ENCODE assay signal across 9 cellular contexts in genomic region chr21:41360072-41360821, GRCh38. TPM values are rescaled to one million over a fixed set of nuclear protein-coding genes. Genes with fewer than 3 reads are reported as not detected.
DNase-seq lines count a peak whose midpoint lies in the region; ATAC-seq and TF ChIP-seq lines count a peak whose summit lies in the region.
"Had no signal": no experiment of that assay in that cellular context is flagged by ENCODE, and none has a peak within 500 bp of the region (broad histone marks: within the 10 kb centered on the region; RNA-seq: fewer than 3 reads in every experiment).

No MANE protein-coding gene starts in this region.

- WGBS in right lobe of liver (ENCODE audit: insufficient coverage, low coverage, low lambda C conversion rate, missing lambda C conversion rate): 75% methylated on average over 4 of the region's 22 CpGs

- TF ChIP-seq POLR2A in right lobe of liver (IDR thresholded peaks at IDR 0.05): no peak

- no peak overlapping the region for H3K27ac ChIP-seq in 22Rv1
- H3K27ac ChIP-seq in right lobe of liver: no peak overlapping the region

- H3K9me3 Mint-ChIP-seq in activated T-helper 2 cell treated with anti-CD3 and anti-CD28 coated beads, Interferon-gamma antibody, Interleukin-2, Interleukin-4, amounts not matched to agents 10 μg/mL and 5 μg/mL and 100 μg/mL, durations not matched to agents 14 hours and 24 hours and 36 hours: no peaks in the 10 kb centered on the region
- H3K9me3 Mint-ChIP-seq: mesothelial cell of epicardium had no signal

- peaks cover 13% of the 10 kb centered on the region for H3K27me3 Mint-ChIP-seq in activated T-helper 2 cell treated with anti-CD3 and anti-CD28 coated beads, Interferon-gamma antibody, Interleukin-2, Interleukin-4, amounts not matched to agents 10 μg/mL and 5 μg/mL and 100 μg/mL, durations not matched to agents 14 hours and 24 hours and 36 hours (ENCODE audit: low read depth)

- no peaks in the 10 kb centered on the region for H3K27me3 ChIP-seq in right lobe of liver

- peak; percentile 81 for TF ChIP-seq CTCF in 22Rv1 (IDR thresholded peaks at IDR 0.05)
- peak in 2 of 4 donors; percentile 5 to 20 for TF ChIP-seq CTCF in right lobe of liver (IDR thresholded peaks at IDR 0.05)
- no peak for TF ChIP-seq CTCF in GM13977 (IDR thresholded peaks at IDR 0.05; ENCODE audit: extremely low read depth, insufficient read depth, missing control alignments)

- intact Hi-C loops in right lobe of liver (cut with DNase I): no loop called here
- intact Hi-C loops in activated T-helper 2 cell treated with anti-CD3 and anti-CD28 coated beads, Interferon-gamma antibody, Interleukin-2, Interleukin-4, amounts not matched to agents 10 μg/mL and 5 μg/mL and 100 μg/mL, durations not matched to agents 14 hours and 24 hours and 36 hours (cut with micrococcal nuclease): loop anchor here (5.0 kb wide), 1 partner anchor 642 kb away; no protein-coding TSS in a partner anchor

- in situ Hi-C loops in GM13977 (cut with MboI; ENCODE audit: low pct_unique_long_range_greater_than_20kb, low sequenced_read_pairs, unreplicated experiment): no loop called here

- H3K4me1 ChIP-seq in right lobe of liver: no peaks in the 10 kb centered on the region

- H3K36me3 Mint-ChIP-seq in activated T-helper 2 cell treated with anti-CD3 and anti-CD28 coated beads, Interferon-gamma antibody, Interleukin-2, Interleukin-4, amounts not matched to agents 10 μg/mL and 5 μg/mL and 100 μg/mL, durations not matched to agents 14 hours and 24 hours and 36 hours (ENCODE audit: low read depth): no peaks in the 10 kb centered on the region
- H3K36me3 Mint-ChIP-seq: mesothelial cell of epicardium had no signal

- no peaks in the 10 kb centered on the region for H3K9me3 ChIP-seq in right lobe of liver

- H3K27ac Mint-ChIP-seq in activated T-helper 2 cell treated with anti-CD3 and anti-CD28 coated beads, Interferon-gamma antibody, Interleukin-2, Interleukin-4, amounts not matched to agents 10 μg/mL and 5 μg/mL and 100 μg/mL, durations not matched to agents 14 hours and 24 hours and 36 hours: no peak overlapping the region
- H3K27ac Mint-ChIP-seq: mesothelial cell of epicardium had no signal

- DNase-seq in HT-29 (ENCODE audit: low spot score) (peak; percentile 48), astrocyte of the hippocampus (ENCODE audit: low read depth, low spot score) (peak; percentile 26), right lobe of liver (peak in 2 of 3 donors; percentile 42 to 48), GM13977 (ENCODE audit: low spot score) (no peak), HEK293T (ENCODE audit: extremely low spot score) (no peak)
- no peak for DNase-seq in effector CD4-positive, alpha-beta T cell
- no peak for DNase-seq in activated T-helper 2 cell treated with anti-CD3 and anti-CD28 coated beads, Interferon-gamma antibody, Interleukin-2, Interleukin-4, amounts not matched to agents 10 μg/mL and 5 μg/mL and 100 μg/mL, durations not matched to agents 14 hours and 24 hours and 36 hours (ENCODE audit: low spot score)

- peak; percentile 26 to 54 (median 31) for ATAC-seq in right lobe of liver

- H3K36me3 ChIP-seq in right lobe of liver: no peaks in the 10 kb centered on the region

- no peak overlapping the region for H3K4me3 Mint-ChIP-seq in activated T-helper 2 cell treated with anti-CD3 and anti-CD28 coated beads, Interferon-gamma antibody, Interleukin-2, Interleukin-4, amounts not matched to agents 10 μg/mL and 5 μg/mL and 100 μg/mL, durations not matched to agents 14 hours and 24 hours and 36 hours (ENCODE audit: low read depth)
- H3K4me3 Mint-ChIP-seq: mesothelial cell of epicardium had no signal

- no peak overlapping the region for H3K4me3 ChIP-seq in right lobe of liver

- CTCF ChIA-PET in HEK293T (lab: Yijun Ruan, JAX): no interaction called here

- peaks cover 37% of the 10 kb centered on the region for H3K4me1 Mint-ChIP-seq in activated T-helper 2 cell treated with anti-CD3 and anti-CD28 coated beads, Interferon-gamma antibody, Interleukin-2, Interleukin-4, amounts not matched to agents 10 μg/mL and 5 μg/mL and 100 μg/mL, durations not matched to agents 14 hours and 24 hours and 36 hours (ENCODE audit: low read depth)
- H3K4me1 Mint-ChIP-seq: mesothelial cell of epicardium had no signal

- POLR2A ChIA-PET in HEK293T (lab: Yijun Ruan, JAX): no interaction called here

TF ChIP-seq in HEK293T, 16 proteins besides CTCF, POLR2A, EP300 and RAD21:
- TF ChIP-seq FOXM1 (IDR thresholded peaks at IDR 0.05; ENCODE audit: borderline replicate concordance): no peak
- TF ChIP-seq ARNT (IDR thresholded peaks at IDR 0.05): no peak
- TF ChIP-seq NFRKB (IDR thresholded peaks at IDR 0.05): no peak

RNA-seq across cellular contexts. Expression of gene MX2, which starts 1.6 kb away (rescaled TPM):
- 1.9 and 3.4 TPM in 2 replicates for total RNA-seq in HT-29 (2014; rRNA removed; shearing (Covaris generic))
- 1 to 10 TPM in 4 of 6 experiments, under 1 TPM in 2; 0.49 to 1.9 (median 1.5) TPM for total RNA-seq in right lobe of liver
- total RNA-seq in activated T-helper 2 cell treated with anti-CD3 and anti-CD28 coated beads, Interferon-gamma antibody, Interleukin-2, Interleukin-4, amounts not matched to agents 10 μg/mL and 5 μg/mL and 100 μg/mL, durations not matched to agents 14 hours and 24 hours and 36 hours: 5.3 and 6.1 TPM in 2 replicates

RNA-seq across cellular contexts. Expression of gene FAM3B, which starts 43.6 kb away (rescaled TPM):
- total RNA-seq in HT-29 (2014; rRNA removed; shearing (Covaris generic)): not detected in 2 replicates
- under 1 TPM in 4 of 6 experiments, not detected in 2; 0.49 to 0.95 (median 0.76) TPM for total RNA-seq in right lobe of liver
- not detected in 2 replicates for total RNA-seq in activated T-helper 2 cell treated with anti-CD3 and anti-CD28 coated beads, Interferon-gamma antibody, Interleukin-2, Interleukin-4, amounts not matched to agents 10 μg/mL and 5 μg/mL and 100 μg/mL, durations not matched to agents 14 hours and 24 hours and 36 hours

Comparison
In these comparisons a context has a peak if more than half of its experiments do, and no peak if none do; other contexts are left out.
1. DNase-seq: peak in HT-29 (single experiment), astrocyte of the hippocampus (single experiment) and right lobe of liver (2 of 3); none in GM13977 (single experiment), effector CD4-positive, alpha-beta T cell (single experiment), HEK293T (single experiment) and activated T-helper 2 cell treated with anti-CD3 and anti-CD28 coated beads, Interferon-gamma antibody, Interleukin-2, Interleukin-4, amounts not matched to agents 10 μg/mL and 5 μg/mL and 100 μg/mL, durations not matched to agents 14 hours and 24 hours and 36 hours (single experiment).